ENCODE assay signal across 19 cellular contexts in the genomic region with DNA sequence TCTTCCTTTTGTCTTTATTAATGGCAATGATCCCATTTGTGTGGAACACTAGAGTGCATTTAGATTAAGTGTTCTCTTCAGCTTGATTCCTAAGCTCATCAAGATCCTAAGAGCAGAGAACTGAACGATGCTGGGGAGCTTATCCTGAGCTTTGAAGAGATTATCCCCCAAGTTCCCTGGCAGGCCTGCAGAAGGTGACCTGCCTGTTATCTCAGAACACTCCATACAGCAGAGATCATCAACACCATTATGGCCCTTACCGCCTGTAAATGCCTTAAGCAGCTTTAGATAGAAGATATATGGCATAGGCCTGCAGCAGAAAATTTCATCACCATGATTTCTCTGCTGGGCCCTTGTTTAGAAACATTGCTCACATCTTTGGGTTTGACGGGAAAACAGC.
"Had no signal": no experiment of that assay in that cellular context is flagged by ENCODE, and none has a peak within 500 bp of the region (broad histone marks: within the 10 kb centered on the region; RNA-seq: fewer than 3 reads in every experiment).

No MANE protein-coding gene starts in this region.

- ATAC-seq: effector memory CD8-positive, alpha-beta T cell; left lobe of liver; mucosa of descending colon; natural killer cell had no signal

- H3K4me3 ChIP-seq: mucosa of descending colon, ovary, right atrium auricular region, sigmoid colon, skin epidermis, stomach, thoracic aorta, transverse colon had no signal

- DNase-seq: effector memory CD8-positive, alpha-beta T cell; foreskin melanocyte; head of caudate nucleus; hippocampal formation; mammary epithelial cell; mucosa of descending colon; natural killer cell; nucleus accumbens; ovary; sigmoid colon; stimulated activated CD4-positive, alpha-beta T cell treated with anti-CD3 and anti-CD28 coated beads, Interleukin-12 subunit alpha, Interleukin-12 subunit beta, amount 100 ng/mL, for 4 hours; stimulated activated naive CD4-positive, alpha-beta T cell; stomach; substantia nigra; transverse colon had no signal

- H3K27me3 ChIP-seq: ovary, right atrium auricular region, sigmoid colon, stomach, transverse colon had no signal

- H3K27ac ChIP-seq: ovary, right atrium auricular region, sigmoid colon, skin epidermis, stomach, thoracic aorta, transverse colon had no signal

- H3K36me3 ChIP-seq: ovary, right atrium auricular region, sigmoid colon, stomach, thoracic aorta, transverse colon had no signal

- H3K4me1 ChIP-seq: right atrium auricular region, sigmoid colon, stomach, transverse colon had no signal

- H3K9me3 ChIP-seq: ovary, thoracic aorta had no signal
